11 cellular contexts compared by ENCODE assay signal in the genomic region with DNA sequence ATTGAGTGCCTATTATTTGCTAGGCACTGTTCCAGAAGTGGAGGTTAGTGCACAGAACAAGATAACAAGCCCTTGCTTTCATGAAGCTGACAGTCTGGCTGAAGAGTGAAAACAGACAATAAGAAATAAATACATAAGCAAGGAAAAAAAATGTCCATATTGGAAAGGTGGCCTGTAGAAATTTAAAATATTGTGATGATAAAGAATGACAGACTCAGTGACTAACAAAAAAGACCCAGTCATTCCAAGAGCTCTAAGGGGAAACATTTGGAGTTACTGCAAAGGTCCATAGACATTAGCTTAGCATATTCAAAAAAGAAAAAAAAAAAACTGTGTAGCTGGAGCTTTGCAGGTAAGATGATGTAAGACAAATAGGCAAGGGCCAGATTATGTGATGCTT. TPM values are rescaled to one million over a fixed set of nuclear protein-coding genes. Genes with fewer than 3 reads are reported as not detected.
DNase-seq lines count a peak whose midpoint lies in the region; ATAC-seq and TF ChIP-seq lines count a peak whose summit lies in the region.
"Had no signal": no experiment of that assay in that cellular context is flagged by ENCODE, and none has a peak within 500 bp of the region (broad histone marks: within the 10 kb centered on the region; RNA-seq: fewer than 3 reads in every experiment).

No MANE protein-coding gene starts in this region.

- H3K27ac Mint-ChIP-seq in activated B cell treated with CpG ODN at 0.5 μM for 24 hours (peak overlapping the region; percentile 97), mesothelial cell of epicardium (peak overlapping the region; percentile 60), type B pancreatic cell (no peak overlapping the region)

- TF ChIP-seq CTCF in activated B cell treated with CpG ODN at 0.5 μM for 24 hours (IDR thresholded peaks at IDR 0.05) = no peak
- no peak for TF ChIP-seq CTCF in mesothelial cell of epicardium (IDR thresholded peaks at IDR 0.05; ENCODE audit: unreplicated experiment)
- TF ChIP-seq CTCF in type B pancreatic cell (conservative IDR thresholded peaks at IDR 0.05) = no peak

- no peaks in the 10 kb centered on the region for H3K9me3 Mint-ChIP-seq in activated T-cell treated with anti-CD3 and anti-CD28 coated beads, Interleukin-2, amount 50 U/mL, for 4 hours
- H3K9me3 Mint-ChIP-seq in activated B cell treated with CpG ODN at 0.5 μM for 24 hours (no peaks in the 10 kb centered on the region), mesothelial cell of epicardium (peaks cover 21% of the 10 kb centered on the region), type B pancreatic cell (no peaks in the 10 kb centered on the region)

- H3K4me1 Mint-ChIP-seq in activated T-cell treated with anti-CD3 and anti-CD28 coated beads, Interleukin-2, amount 50 U/mL, for 4 hours (ENCODE audit: low read depth) = peaks cover 86% of the 10 kb centered on the region
- H3K4me1 Mint-ChIP-seq in activated B cell treated with CpG ODN at 0.5 μM for 24 hours (peaks cover 58% of the 10 kb centered on the region), mesothelial cell of epicardium (peaks cover 42% of the 10 kb centered on the region), type B pancreatic cell (ENCODE audit: unreplicated experiment) (peaks cover 22% of the 10 kb centered on the region)

- H3K36me3 Mint-ChIP-seq in activated T-cell treated with anti-CD3 and anti-CD28 coated beads, Interleukin-2, amount 50 U/mL, for 4 hours (ENCODE audit: insufficient read depth) = peaks cover 7% of the 10 kb centered on the region
- H3K36me3 Mint-ChIP-seq in activated B cell treated with CpG ODN at 0.5 μM for 24 hours (ENCODE audit: low read depth) (peaks cover 20% of the 10 kb centered on the region), mesothelial cell of epicardium (no peaks in the 10 kb centered on the region), type B pancreatic cell (peaks cover 4% of the 10 kb centered on the region)

- no peak for ATAC-seq in activated T-cell treated with anti-CD3 and anti-CD28 coated beads, Interleukin-2, amount 50 U/mL, for 4 hours
- ATAC-seq in activated B cell treated with CpG ODN at 0.5 μM for 24 hours (ENCODE audit: low read depth) (no peak), GM21619 (IDR thresholded peaks at IDR 0.05; ENCODE audit: unreplicated experiment) (no peak), GM19023 (IDR thresholded peaks at IDR 0.05; ENCODE audit: unreplicated experiment) (no peak)

- CTCF ChIA-PET in activated B cell treated with CpG ODN at 0.5 μM for 24 hours (lab: Charles Lee) = interaction anchor here (1.1 to 3.1 kb wide), 3 partner anchors 99 to 128 kb away, joined by 3 to 17 read pairs (median 10); no protein-coding TSS in a partner anchor

- H3K4me3 Mint-ChIP-seq in activated T-cell treated with anti-CD3 and anti-CD28 coated beads, Interleukin-2, amount 50 U/mL, for 4 hours = peak overlapping the region; percentile 93
- no peak overlapping the region for H3K4me3 Mint-ChIP-seq in activated B cell treated with CpG ODN at 0.5 μM for 24 hours
- peak overlapping the region; percentile 98 for H3K4me3 Mint-ChIP-seq in mesothelial cell of epicardium
- H3K4me3 Mint-ChIP-seq in type B pancreatic cell = peak overlapping the region; percentile 96

- intact Hi-C loops in activated B cell treated with CpG ODN at 0.5 μM for 24 hours (cut with micrococcal nuclease) = loop anchor here (5.0 to 10.0 kb wide), 3 partner anchors 801 to 1299 kb away; a partner anchor contains a TSS

- H3K27me3 Mint-ChIP-seq in activated T-cell treated with anti-CD3 and anti-CD28 coated beads, Interleukin-2, amount 50 U/mL, for 4 hours (ENCODE audit: low read depth) = no peaks in the 10 kb centered on the region
- H3K27me3 Mint-ChIP-seq in activated B cell treated with CpG ODN at 0.5 μM for 24 hours (peaks cover 4% of the 10 kb centered on the region), mesothelial cell of epicardium (ENCODE audit: low read depth) (no peaks in the 10 kb centered on the region), type B pancreatic cell (peaks cover 15% of the 10 kb centered on the region)

- no peak for DNase-seq in activated T-cell treated with anti-CD3 and anti-CD28 coated beads, Interleukin-2, amount 50 U/mL, for 4 hours
- no peak for DNase-seq in activated T-cell treated with anti-CD3 and anti-CD28 coated beads, Interleukin-2, amount 50 U/mL, for 48 hours
- DNase-seq in activated B cell treated with CpG ODN at 0.5 μM for 24 hours (no peak), mesothelial cell of epicardium (ENCODE audit: low spot score in 2 of 2, unreplicated experiment in 2 of 2) (no peak), type B pancreatic cell (ENCODE audit: extremely low spot score, unreplicated experiment) (no peak), DMS153 treated with DMSO at 0.1 percent for 48 hours (lab: John Stamatoyannopoulos, UW; ENCODE audit: unreplicated experiment) (no peak)
- DNase-seq: activated CD4-positive, alpha-beta T cell treated with anti-CD3 and anti-CD28 coated beads for 1 hour; NCI-H187; retina had no signal

- POLR2A ChIA-PET in activated B cell treated with CpG ODN at 0.5 μM for 24 hours (lab: Charles Lee) = interaction anchor here (2.1 to 4.6 kb wide), 4 partner anchors 15 to 129 kb away, joined by 9 to 36 read pairs (median 26); no protein-coding TSS in a partner anchor

RNA-seq across cellular contexts. Expression of a gene that starts 1.0 kb away (rescaled TPM):
- 10 to 100 TPM in 1 of 3 donors, 1 to 10 TPM in 2; 6.1 to 12.9 (median 8.1) TPM for total RNA-seq in activated T-cell treated with anti-CD3 and anti-CD28 coated beads, Interleukin-2, amount 50 U/mL, for 4 hours
- total RNA-seq in activated B cell treated with CpG ODN at 0.5 μM for 24 hours = 14.2 and 19.6 TPM in 2 replicates
- total RNA-seq in mesothelial cell of epicardium = 61.7 to 63.2 TPM (median 61.9 TPM) in 3 replicates
- total RNA-seq in type B pancreatic cell (ENCODE audit: low replicate concordance) = 18.7 and 30.4 TPM in 2 replicates
